In the genomic region with DNA sequence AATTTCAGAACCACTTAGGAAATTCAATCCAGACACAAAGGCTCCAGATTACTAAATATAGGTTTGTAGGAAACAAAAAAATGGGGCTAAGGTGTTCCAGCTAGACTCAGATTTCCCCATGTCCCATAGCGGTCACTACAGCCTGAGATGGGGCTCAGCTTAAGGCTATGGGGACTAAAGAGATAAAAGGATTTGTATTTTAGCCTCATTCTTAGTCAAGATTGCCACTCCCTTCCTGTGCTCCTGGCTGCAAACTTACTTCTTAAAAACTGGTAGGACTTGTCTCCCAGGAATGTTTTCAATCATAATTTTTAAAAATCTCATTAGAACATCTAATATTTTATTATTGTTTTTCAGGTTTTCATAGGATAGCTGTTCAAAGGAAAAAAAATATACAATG, we compare ENCODE assay signal across 26 cellular contexts.
"Had no signal": no experiment of that assay in that cellular context is flagged by ENCODE, and none has a peak within 500 bp of the region (broad histone marks: within the 10 kb centered on the region; RNA-seq: fewer than 3 reads in every experiment).

No MANE protein-coding gene starts in this region.

- H3K9ac ChIP-seq: neural progenitor cell, parathyroid adenoma had no signal

- H3K79me2 ChIP-seq: parathyroid adenoma had no signal

- H3K36me3 Mint-ChIP-seq: memory B cell; naive thymus-derived CD4-positive, alpha-beta T cell; neural progenitor cell; stimulated activated effector memory CD8-positive, alpha-beta T cell treated with anti-CD3 and anti-CD28 coated beads, Interleukin-12 subunit alpha, Interleukin-12 subunit beta, amount 100 ng/mL, for 72 hours had no signal

- H3K27me3 ChIP-seq: neural progenitor cell, right atrium auricular region, stomach, thyroid gland had no signal

- H3K4me1 Mint-ChIP-seq: memory B cell; naive thymus-derived CD4-positive, alpha-beta T cell; nephron; neural progenitor cell; stimulated activated effector memory CD8-positive, alpha-beta T cell treated with anti-CD3 and anti-CD28 coated beads, Interleukin-12 subunit alpha, Interleukin-12 subunit beta, amount 100 ng/mL, for 72 hours had no signal

- H3K36me3 ChIP-seq: esophagus squamous epithelium, neural progenitor cell, right atrium auricular region, stomach, thyroid gland had no signal

- H2AFZ ChIP-seq: neural progenitor cell, parathyroid adenoma had no signal

- H3K27ac ChIP-seq: coronary artery, esophagus squamous epithelium, neural progenitor cell, parathyroid adenoma, right atrium auricular region, stomach, thyroid gland had no signal

- DNase-seq: dermis blood vessel endothelial cell; effector memory CD4-positive, alpha-beta T cell; erythroblast; esophagus squamous epithelium; kidney; mucosa of descending colon; naive thymus-derived CD4-positive, alpha-beta T cell; stimulated activated CD4-positive, alpha-beta T cell treated with anti-CD3 and anti-CD28 coated beads, Interleukin-2, amount 100 ng/mL, for 24 hours; stimulated activated CD4-positive, alpha-beta T cell treated with anti-CD3 and anti-CD28 coated beads, Interleukin-4, amount 100 ng/mL, for 24 hours; stimulated activated naive CD4-positive, alpha-beta T cell treated with Interleukin-2 at 50 U/mL for 16 hours; stomach; thyroid gland; trophoblast cell had no signal

- H3K4me3 ChIP-seq: coronary artery, esophagus squamous epithelium, lung, mucosa of descending colon, neural progenitor cell, right atrium auricular region, stomach, thyroid gland had no signal

- H3K4me2 ChIP-seq: neural progenitor cell had no signal

- H3K4me3 Mint-ChIP-seq: memory B cell; naive thymus-derived CD4-positive, alpha-beta T cell; nephron; neural progenitor cell; stimulated activated effector memory CD8-positive, alpha-beta T cell treated with anti-CD3 and anti-CD28 coated beads, Interleukin-12 subunit alpha, Interleukin-12 subunit beta, amount 100 ng/mL, for 72 hours had no signal

- H3K9me3 Mint-ChIP-seq: memory B cell; stimulated activated effector memory CD8-positive, alpha-beta T cell treated with anti-CD3 and anti-CD28 coated beads, Interleukin-12 subunit alpha, Interleukin-12 subunit beta, amount 100 ng/mL, for 72 hours had no signal

- ATAC-seq: left lobe of liver; mucosa of descending colon; naive thymus-derived CD4-positive, alpha-beta T cell; sciatic nerve; stimulated activated effector memory CD8-positive, alpha-beta T cell treated with anti-CD3 and anti-CD28 coated beads, Interleukin-12 subunit alpha, Interleukin-12 subunit beta, amount 100 ng/mL, for 72 hours had no signal

- H3K27me3 Mint-ChIP-seq: progenitor cell of endocrine pancreas had no signal

- H3K27ac Mint-ChIP-seq: memory B cell; naive thymus-derived CD4-positive, alpha-beta T cell; nephron; neural progenitor cell; progenitor cell of endocrine pancreas; stimulated activated effector memory CD8-positive, alpha-beta T cell treated with anti-CD3 and anti-CD28 coated beads, Interleukin-12 subunit alpha, Interleukin-12 subunit beta, amount 100 ng/mL, for 72 hours had no signal

- H3K9me3 ChIP-seq: esophagus squamous epithelium, mucosa of descending colon, right atrium auricular region, stomach, thyroid gland had no signal

- H3K4me1 ChIP-seq: neural progenitor cell, parathyroid adenoma, right atrium auricular region, stomach, thyroid gland had no signal

- FAIRE-seq: endothelial cell of umbilical vein, frontal cortex, kidney had no signal
